ENCODE assay signal across 8 cellular contexts in the genomic region with DNA sequence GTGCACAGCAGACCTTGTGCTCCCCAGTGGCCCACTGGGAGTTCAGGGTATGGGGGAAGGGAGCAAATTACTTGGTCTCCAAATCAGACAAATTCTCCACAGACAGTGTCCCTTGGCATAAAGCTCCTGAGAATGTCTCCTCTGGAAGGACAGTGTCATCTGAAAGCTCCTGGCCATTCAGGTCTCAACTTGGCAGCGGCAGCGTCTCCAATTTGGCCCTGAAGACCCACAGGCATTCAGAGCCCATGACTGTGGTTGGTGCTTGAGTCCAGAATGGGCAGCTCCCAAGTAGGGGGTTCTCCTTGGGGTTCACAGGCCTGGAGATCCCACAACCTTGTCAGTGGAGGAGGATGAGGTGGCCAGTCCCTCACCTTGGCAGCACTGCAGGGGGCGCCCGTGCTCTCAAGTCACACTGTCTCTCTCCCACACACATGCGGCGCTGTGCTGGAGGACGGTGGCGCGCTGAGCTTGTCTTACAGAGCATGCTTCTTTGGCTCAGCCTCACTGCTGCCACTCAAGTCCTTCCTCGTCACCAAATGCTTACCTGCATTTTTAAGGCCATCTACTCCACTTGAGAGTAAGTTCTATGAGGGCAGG. TPM values are rescaled to one million over a fixed set of nuclear protein-coding genes. Genes with fewer than 3 reads are reported as not detected.
A peak's percentile ranks its signal among the peaks of the same experiment; 100 is the strongest.
DNase-seq lines count a peak whose midpoint lies in the region; ATAC-seq, FAIRE-seq and TF ChIP-seq lines count a peak whose summit lies in the region.

No MANE protein-coding gene starts in this region.

- no peaks in the 10 kb centered on the region for H3K9me3 Mint-ChIP-seq in natural killer cell
- H3K9me3 Mint-ChIP-seq in natural killer cell treated with Interleukin-12 subunit alpha and Interleukin-12 subunit beta and Interleukin-15 and Interleukin-18, amount 100 ng/mL, for 72 hours: no peaks in the 10 kb centered on the region
- no peaks in the 10 kb centered on the region for H3K9me3 Mint-ChIP-seq in effector memory CD8-positive, alpha-beta T cell

- no peaks in the 10 kb centered on the region for H3K27me3 Mint-ChIP-seq in natural killer cell (ENCODE audit: low read depth in 2 of 2)
- no peaks in the 10 kb centered on the region for H3K27me3 Mint-ChIP-seq in natural killer cell treated with Interleukin-12 subunit alpha and Interleukin-12 subunit beta and Interleukin-15 and Interleukin-18, amount 100 ng/mL, for 72 hours
- H3K27me3 Mint-ChIP-seq in effector memory CD8-positive, alpha-beta T cell: no peaks in the 10 kb centered on the region

- WGBS in pancreas, 2 donors: 53 to 58% methylated on average over 10 of the region's 10 CpGs

- H3K4me3 ChIP-seq in pancreas: no peak overlapping the region

- peaks cover 3 to 57% (median 14%) of the 10 kb centered on the region in 3 donors for H3K36me3 ChIP-seq in pancreas

- no peak overlapping the region for H3K4me3 Mint-ChIP-seq in natural killer cell
- no peak overlapping the region for H3K4me3 Mint-ChIP-seq in natural killer cell treated with Interleukin-12 subunit alpha and Interleukin-12 subunit beta and Interleukin-15 and Interleukin-18, amount 100 ng/mL, for 72 hours
- no peak overlapping the region for H3K4me3 Mint-ChIP-seq in effector memory CD8-positive, alpha-beta T cell

- intact Hi-C loops in natural killer cell (cut with micrococcal nuclease): loop anchor here (10.0 kb wide), 1 partner anchor 168 kb away; the partner anchor contains the start of gene TP53INP2
- intact Hi-C loops in pancreas (cut with DNase I): loop anchor here in 1 of 3 donors (10.0 kb wide), 1 partner anchor 228 kb away; no protein-coding TSS in a partner anchor

- no peaks in the 10 kb centered on the region for H3K9me3 ChIP-seq in pancreas

- no peak overlapping the region for H3K27ac ChIP-seq in pancreas

- H3K4me1 Mint-ChIP-seq in natural killer cell: peaks cover 7 to 15% of the 10 kb centered on the region in 2 donors
- H3K4me1 Mint-ChIP-seq in natural killer cell treated with Interleukin-12 subunit alpha and Interleukin-12 subunit beta and Interleukin-15 and Interleukin-18, amount 100 ng/mL, for 72 hours (ENCODE audit: low read depth in 2 of 2): peaks cover 13 to 25% of the 10 kb centered on the region in 2 donors
- peaks cover 18 to 23% of the 10 kb centered on the region in 2 donors for H3K4me1 Mint-ChIP-seq in effector memory CD8-positive, alpha-beta T cell (ENCODE audit: low read depth in 2 of 2)

- DNase-seq in natural killer cell (no peak), T-helper 9 cell (peak; percentile 45), pancreas (peak in 5 of 6 donors; percentile 45 to 81 (median 57)), KG1 (lab: John Stamatoyannopoulos, UW) (no peak), COR-L47 (lab: John Stamatoyannopoulos, UW) (no peak)
- DNase-seq in natural killer cell treated with Interleukin-12 subunit alpha and Interleukin-12 subunit beta and Interleukin-15 and Interleukin-18, amount 100 ng/mL, for 72 hours (ENCODE audit: low spot score): no peak
- DNase-seq in effector memory CD8-positive, alpha-beta T cell: peak; percentile 11 to 30 (median 21)

- H3K4me1 ChIP-seq in pancreas: no peaks in the 10 kb centered on the region

- no peaks in the 10 kb centered on the region for H3K27me3 ChIP-seq in pancreas

- TF ChIP-seq CTCF in natural killer cell (IDR thresholded peaks at IDR 0.05): no peak
- peak in 2 of 4 donors; percentile 14 to 40 for TF ChIP-seq CTCF in pancreas (IDR thresholded peaks at IDR 0.05)

- no peak for FAIRE-seq in pancreas (lab: Jason Lieb, UNC)

- H3K36me3 Mint-ChIP-seq in natural killer cell: peaks cover 9% of the 10 kb centered on the region
- H3K36me3 Mint-ChIP-seq in natural killer cell treated with Interleukin-12 subunit alpha and Interleukin-12 subunit beta and Interleukin-15 and Interleukin-18, amount 100 ng/mL, for 72 hours: peaks cover 8% of the 10 kb centered on the region
- peaks cover 66% of the 10 kb centered on the region for H3K36me3 Mint-ChIP-seq in effector memory CD8-positive, alpha-beta T cell (ENCODE audit: insufficient read depth)

- H3K27ac Mint-ChIP-seq in natural killer cell: no peak overlapping the region
- H3K27ac Mint-ChIP-seq in natural killer cell treated with Interleukin-12 subunit alpha and Interleukin-12 subunit beta and Interleukin-15 and Interleukin-18, amount 100 ng/mL, for 72 hours: no peak overlapping the region
- no peak overlapping the region for H3K27ac Mint-ChIP-seq in effector memory CD8-positive, alpha-beta T cell

- ATAC-seq in natural killer cell (peak in 2 of 3 donors; percentile 34 to 45), pancreas (peak in 3 of 4 donors; percentile 68 to 88 (median 75)), GM18502 (IDR thresholded peaks at IDR 0.05; ENCODE audit: poor library complexity, unreplicated experiment) (no peak)
- ATAC-seq in natural killer cell treated with Interleukin-12 subunit alpha and Interleukin-12 subunit beta and Interleukin-15 and Interleukin-18, amount 100 ng/mL, for 72 hours: no peak
- ATAC-seq in effector memory CD8-positive, alpha-beta T cell (replicated peaks): peak; percentile 31

RNA-seq across cellular contexts. Expression of gene DYNLRB1, which starts 20.7 kb away (rescaled TPM):
- total RNA-seq in natural killer cell: 10 to 100 TPM; 58.7 to 65.5 (median 61.4) TPM
- total RNA-seq in natural killer cell treated with Interleukin-12 subunit alpha and Interleukin-12 subunit beta and Interleukin-15 and Interleukin-18, amount 100 ng/mL, for 72 hours: 100 to 1,000 TPM in 1 of 2 donors, 10 to 100 TPM in 1; 71.4 to 120 TPM
- 10 to 100 TPM; 26.9 to 57.2 (median 38.5) TPM for total RNA-seq in pancreas
- 100 to 1,000 TPM; 129 to 178 TPM for polyA plus RNA-seq in pancreas

RNA-seq across cellular contexts. Expression of gene MAP1LC3A, which starts 21.6 kb away (rescaled TPM):
- total RNA-seq in natural killer cell (10 to 100 TPM; 12.7 to 20.4 (median 19.8) TPM), pancreas (10 to 100 TPM in 5 of 6 donors, 1 to 10 TPM in 1; 9.4 to 19.7 (median 12.3) TPM)
- total RNA-seq in natural killer cell treated with Interleukin-12 subunit alpha and Interleukin-12 subunit beta and Interleukin-15 and Interleukin-18, amount 100 ng/mL, for 72 hours: 1 to 10 TPM; 5.3 to 6.4 TPM
- 10 to 100 TPM; 57.6 to 94.2 TPM for polyA plus RNA-seq in pancreas

Comparison
In these comparisons a context has a peak if more than half of its experiments do, and no peak if none do; other contexts are left out.
1. ATAC-seq: peak in natural killer cell (2 of 3), effector memory CD8-positive, alpha-beta T cell (single experiment) and pancreas (3 of 4); none in natural killer cell treated with Interleukin-12 subunit alpha and Interleukin-12 subunit beta and Interleukin-15 and Interleukin-18, amount 100 ng/mL, for 72 hours (0 of 2) and GM18502 (single experiment).
2. DNase-seq: peak in T-helper 9 cell (single experiment), effector memory CD8-positive, alpha-beta T cell (3 of 3) and pancreas (5 of 6); none in natural killer cell (single experiment), natural killer cell treated with Interleukin-12 subunit alpha and Interleukin-12 subunit beta and Interleukin-15 and Interleukin-18, amount 100 ng/mL, for 72 hours (single experiment), KG1 (single experiment) and COR-L47 (single experiment).